8 cellular contexts compared by ENCODE assay signal in the genomic region with DNA sequence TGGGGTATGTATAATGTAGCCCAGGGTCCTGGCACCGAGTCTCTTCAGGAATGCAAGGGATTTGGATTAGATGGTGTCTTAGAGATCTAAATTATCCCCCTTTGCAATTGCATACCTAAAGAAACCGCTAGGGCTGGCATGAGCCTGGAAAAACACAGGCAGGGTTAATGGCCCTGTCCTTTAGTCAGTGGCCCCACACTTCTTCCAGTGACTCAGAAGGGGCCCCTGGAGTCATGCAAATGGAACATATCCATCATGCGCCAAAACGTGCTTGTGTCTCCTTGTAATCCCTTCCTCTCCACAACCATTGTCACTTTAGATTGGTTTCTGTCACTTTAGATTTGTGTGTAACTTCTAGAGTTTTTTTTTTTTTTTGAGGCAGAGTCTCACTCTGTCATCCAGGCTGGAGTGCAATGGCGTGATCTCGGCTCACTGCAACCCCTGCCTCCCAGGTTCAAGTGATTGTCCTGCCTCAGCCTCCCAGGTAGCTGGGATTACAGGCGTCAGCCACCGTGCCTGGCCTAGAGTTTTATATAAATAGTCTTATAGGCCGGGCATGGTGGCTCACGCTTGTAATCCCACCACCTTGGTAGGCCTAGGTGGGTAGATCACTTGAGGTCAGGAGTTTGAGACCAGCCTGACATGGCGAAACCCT. TPM values are rescaled to one million over a fixed set of nuclear protein-coding genes. Genes with fewer than 3 reads are reported as not detected.
DNase-seq lines count a peak whose midpoint lies in the region; ATAC-seq and TF ChIP-seq lines count a peak whose summit lies in the region.

No MANE protein-coding gene starts in this region.

- peak overlapping the region; percentile 76 for H3K4me3 ChIP-seq in BE2C (ENCODE audit: low read depth, low read length)
- peak overlapping the region; percentile 85 to 93 for H3K4me3 ChIP-seq in Panc1 (ENCODE audit: low read depth in 2 of 2, low read length in 2 of 2)
- peak overlapping the region; percentile 48 for H3K4me3 ChIP-seq in urinary bladder (ENCODE audit: low read depth, low read length)

- in situ Hi-C loops in Panc1 (cut with HindIII; ENCODE audit: low pct_unique_long_range_greater_than_20kb, low sequenced_read_pairs), result no loop called here

- peak overlapping the region; percentile 90 for H3K4me3 Mint-ChIP-seq in central memory CD8-positive, alpha-beta T cell
- H3K4me3 Mint-ChIP-seq in naive B cell, result peak overlapping the region; percentile 88 to 96 (median 96)

- ATAC-seq in GM21723 (IDR thresholded peaks at IDR 0.05; ENCODE audit: unreplicated experiment), result peak; percentile 28
- ATAC-seq in Panc1, result peak; percentile 62
- ATAC-seq in central memory CD8-positive, alpha-beta T cell (replicated peaks; ENCODE audit: extremely low read depth, poor library complexity, severe bottlenecking), result no peak
- ATAC-seq in naive B cell (ENCODE audit: low read depth in 2 of 2), result no peak

- peak overlapping the region; percentile 92 for H3K27ac Mint-ChIP-seq in central memory CD8-positive, alpha-beta T cell (ENCODE audit: low read depth)
- H3K27ac Mint-ChIP-seq in naive B cell, result peak overlapping the region; percentile 97 to 99 (median 99)

- BruUV-seq in Panc1 (replicated peaks; lab: Mats Ljungman, UMichigan), result no TSS peak

- 74% methylated on average over 11 of the region's 11 CpGs for WGBS in urinary bladder

- peak; percentile 27 for DNase-seq in BE2C
- no peak for DNase-seq in Panc1 (ENCODE audit: low read depth, low spot score)
- DNase-seq in central memory CD8-positive, alpha-beta T cell (ENCODE audit: low spot score in 2 of 2), result no peak
- no peak for DNase-seq in naive B cell
- no peak for DNase-seq in OCI-M1 (lab: John Stamatoyannopoulos, UW)
- no peak for DNase-seq in mesenteric fat pad (ENCODE audit: low spot score)

- H3K36me3 ChIP-seq in BE2C (no peaks in the 10 kb centered on the region), Panc1 (ENCODE audit: control insufficient read depth, insufficient read depth, low read length) (no peaks in the 10 kb centered on the region; the same call in 1 of the 2 replicates), urinary bladder (ENCODE audit: insufficient read depth) (no peaks in the 10 kb centered on the region)

- H3K36me3 Mint-ChIP-seq in central memory CD8-positive, alpha-beta T cell (ENCODE audit: insufficient read depth), result peaks cover 7% of the 10 kb centered on the region
- no peaks in the 10 kb centered on the region for H3K36me3 Mint-ChIP-seq in naive B cell

- H3K9me3 Mint-ChIP-seq in central memory CD8-positive, alpha-beta T cell, result no peaks in the 10 kb centered on the region
- no peaks in the 10 kb centered on the region for H3K9me3 Mint-ChIP-seq in naive B cell

- intact Hi-C loops in Panc1 (cut with micrococcal nuclease; ENCODE audit: unreplicated experiment), result no loop called here

- H3K4me1 Mint-ChIP-seq in central memory CD8-positive, alpha-beta T cell, result peaks cover 15% of the 10 kb centered on the region
- peaks cover 8 to 22% (median 20%) of the 10 kb centered on the region in 3 donors for H3K4me1 Mint-ChIP-seq in naive B cell

- H3K27me3 ChIP-seq in BE2C (no peaks in the 10 kb centered on the region), Panc1 (ENCODE audit: control insufficient read depth, insufficient read depth, low read length) (no peaks in the 10 kb centered on the region)

- H3K4me1 ChIP-seq in BE2C (peaks cover 3% of the 10 kb centered on the region; the same call in 1 of the 2 replicates), Panc1 (ENCODE audit: control insufficient read depth, insufficient read depth, low read length) (0 out of 2 replicates have a peak, but pooled peaks cover 5% of the 10 kb centered on the region), urinary bladder (ENCODE audit: insufficient read depth) (no peaks in the 10 kb centered on the region)

- CTCF ChIA-PET in Panc1 (lab: Charles Lee), result no interaction called here

- H3K9me3 ChIP-seq in BE2C (no peaks in the 10 kb centered on the region), Panc1 (ENCODE audit: control insufficient read depth, insufficient read depth, low read depth, low read length) (no peaks in the 10 kb centered on the region)

- POLR2A ChIA-PET in Panc1 (lab: Charles Lee), result interaction anchor here (0.7 kb wide), 1 partner anchor 96 kb away, joined by 6 read pairs; no protein-coding TSS in a partner anchor

- no peaks in the 10 kb centered on the region for H3K27me3 Mint-ChIP-seq in central memory CD8-positive, alpha-beta T cell
- H3K27me3 Mint-ChIP-seq in naive B cell, result no peaks in the 10 kb centered on the region

- H3K27ac ChIP-seq in Panc1 (ENCODE audit: low read length) (peak overlapping the region; percentile 73), urinary bladder (ENCODE audit: low read depth) (no peak overlapping the region)

- peak; percentile 22; the same call in 1 of the 2 replicates for TF ChIP-seq CTCF in BE2C (IDR thresholded peaks at IDR 0.05; ENCODE audit: low read depth, low read length)
- TF ChIP-seq CTCF in Panc1 (IDR thresholded peaks at IDR 0.05), result no peak

RNA-seq across cellular contexts. Expression of gene MYBL2, which starts 8.7 kb away (rescaled TPM):
- polyA plus RNA-seq in BE2C (2012; ENCODE audit: insufficient read depth, insufficient read length, low read depth), result 21.0 TPM
- total RNA-seq in Panc1 (2021; ENCODE audit: unreplicated experiment) (138 TPM), urinary bladder (2.3 TPM), mesenteric fat pad (not detected)
- polyA plus RNA-seq in Panc1 (2012; ENCODE audit: insufficient read length), result 74.4 TPM
- polyA plus RNA-seq in naive B cell (ENCODE audit: low read depth in 6 of 6) (10 to 100 TPM in 3 of 6 donors, 1 to 10 TPM in 3; 2.3 to 65.0 (median 26.6) TPM), urinary bladder (0.38 TPM)

Comparison
In these comparisons a context has a peak if more than half of its experiments do, and no peak if none do; other contexts are left out.
1. ATAC-seq: peak in GM21723 (single experiment) and Panc1 (single experiment); none in central memory CD8-positive, alpha-beta T cell (single experiment) and naive B cell (0 of 2).
2. RNA of gene MYBL2, which starts 8.7 kb away (total RNA-seq): 138 TPM in Panc1 (single experiment); 2.3 TPM in urinary bladder (single experiment) and not detected in mesenteric fat pad (single experiment); every median in the first group is over 10 times any median in the second.
3. Peak in every context shown above with its lines, with median percentiles within 50 percentile points of each other: H3K4me3 ChIP-seq.